Comparison of ENCODE assay signal across 1 cellular context in genomic region chr5:116542619-116543018, GRCh38.
TF ChIP-seq lines count a peak whose summit lies in the region.

No MANE protein-coding gene starts in this region.

TF ChIP-seq in HepG2, 621 proteins besides CTCF, POLR2A, EP300 and RAD21:
- TF ChIP-seq EEA1 (CRISPR knock-in tag; IDR thresholded peaks at IDR 0.05; ENCODE audit: borderline replicate concordance) = no peak
- no peak for TF ChIP-seq ZC3H4 (CRISPR knock-in tag; IDR thresholded peaks at IDR 0.05; ENCODE audit: borderline replicate concordance)
- no peak for TF ChIP-seq TBL1XR1 (IDR thresholded peaks at IDR 0.05; ENCODE audit: borderline replicate concordance, low read length, partially characterized antibody)
- no peak for TF ChIP-seq PLSCR1 (CRISPR knock-in tag; IDR thresholded peaks at IDR 0.05; ENCODE audit: borderline replicate concordance)
- TF ChIP-seq FOSL1 (CRISPR knock-in tag; IDR thresholded peaks at IDR 0.05; ENCODE audit: borderline replicate concordance) = no peak
- TF ChIP-seq KLF13 (CRISPR knock-in tag; IDR thresholded peaks at IDR 0.05) = no peak
- no peak for TF ChIP-seq ZNF282 (IDR thresholded peaks at IDR 0.05; ENCODE audit: partially characterized antibody)
- no peak for TF ChIP-seq THAP9 (CRISPR knock-in tag; IDR thresholded peaks at IDR 0.05; ENCODE audit: borderline replicate concordance)
- TF ChIP-seq HNF4G (IDR thresholded peaks at IDR 0.05; ENCODE audit: borderline replicate concordance, low read depth, low read length) = no peak
- no peak for TF ChIP-seq HNF4G (CRISPR knock-in tag; IDR thresholded peaks at IDR 0.05; ENCODE audit: borderline replicate concordance, low read depth)
- TF ChIP-seq MIXL1 (CRISPR knock-in tag; IDR thresholded peaks at IDR 0.05) = no peak
